8 cellular contexts compared by ENCODE assay signal in the genomic region with DNA sequence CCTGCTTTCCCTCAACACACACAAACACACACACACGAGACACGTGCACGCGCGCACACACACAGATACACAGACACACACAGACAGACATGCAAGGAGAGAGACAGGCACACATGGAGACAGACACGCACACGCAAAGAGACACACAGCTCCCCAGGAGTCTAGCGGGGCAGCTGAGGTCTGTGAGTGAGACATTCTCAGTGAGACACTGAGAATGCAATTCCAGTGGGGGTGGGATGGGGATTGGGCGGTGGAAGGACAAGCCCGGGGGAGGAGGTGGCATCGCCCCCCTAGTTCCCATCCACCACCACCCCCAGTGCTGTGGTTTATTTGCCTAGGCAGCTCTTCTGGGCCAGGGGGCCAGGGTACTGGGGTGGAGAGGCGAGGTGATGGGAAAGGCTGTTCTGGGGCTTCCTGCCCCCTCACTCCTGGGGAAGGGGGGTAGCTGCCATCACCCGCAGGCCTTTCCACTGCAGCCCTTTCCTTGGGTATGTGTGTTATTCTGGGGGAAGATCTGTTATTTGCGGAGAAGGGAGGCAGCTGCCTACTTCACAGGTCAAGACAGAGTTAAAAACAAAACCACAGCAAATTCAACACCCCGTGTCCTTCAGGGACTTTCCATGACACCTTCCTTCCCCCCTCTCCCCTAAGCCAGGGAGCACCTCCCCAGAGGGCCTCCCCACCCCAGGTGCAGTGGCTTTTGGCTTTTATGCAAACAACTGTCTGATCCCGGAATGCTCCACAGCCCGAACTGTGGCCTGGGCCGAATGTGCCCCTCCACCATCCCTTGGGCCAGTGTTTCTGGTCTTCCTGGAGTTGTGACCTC.
DNase-seq lines count a peak whose midpoint lies in the region; ATAC-seq and TF ChIP-seq lines count a peak whose summit lies in the region.

No MANE protein-coding gene starts in this region.

- peak; percentile 52 for TF ChIP-seq POLR2A in GM18951 (IDR thresholded peaks at IDR 0.05; ENCODE audit: extremely low read depth, insufficient read depth, insufficient read length)

- ATAC-seq in HG03354 (IDR thresholded peaks at IDR 0.05; ENCODE audit: poor library complexity, severe bottlenecking, unreplicated experiment) = no peak
- ATAC-seq in GM19397 (IDR thresholded peaks at IDR 0.05; ENCODE audit: unreplicated experiment) = no peak

- no peak overlapping the region for H3K4me3 ChIP-seq in neutrophil (ENCODE audit: low read depth in 1 of 2, low read length in 1 of 2)

- in situ Hi-C loops in GM18951 (cut with MboI; ENCODE audit: low sequenced_read_pairs, unreplicated experiment) = no loop called here

- peaks cover 81% of the 10 kb centered on the region for H3K27me3 ChIP-seq in neutrophil

- no peaks in the 10 kb centered on the region for H3K36me3 ChIP-seq in neutrophil

- peak overlapping the region; percentile 83 for H3K27ac ChIP-seq in neutrophil

- TF ChIP-seq CTCF in neutrophil (IDR thresholded peaks at IDR 0.05) = no peak

- peak; percentile 87 for DNase-seq in RPMI8226
- peak; percentile 43 for DNase-seq in amniotic epithelial cell (ENCODE audit: low read depth)
- DNase-seq in NCI-H526 (lab: John Stamatoyannopoulos, UW) = no peak
- no peak for DNase-seq in NCI-H2227 (lab: John Stamatoyannopoulos, UW; ENCODE audit: unreplicated experiment)

- H3K9me3 ChIP-seq in neutrophil = no peaks in the 10 kb centered on the region

- peaks cover 14 to 18% of the 10 kb centered on the region in 2 experiments for H3K4me1 ChIP-seq in neutrophil (ENCODE audit: control insufficient read depth in 1 of 2, insufficient read depth in 1 of 2, low read depth in 1 of 2, low read length in 1 of 2)

Comparison
In these comparisons a context has a peak if more than half of its experiments do, and no peak if none do; other contexts are left out.
1. DNase-seq: peak in RPMI8226 (single experiment) and amniotic epithelial cell (single experiment); none in NCI-H526 (0 of 2) and NCI-H2227 (single experiment).